In genomic region chr3:1792466-1792865, GRCh38 we compare ENCODE assay signal across 8 cellular contexts.
"Had no signal": no experiment of that assay in that cellular context is flagged by ENCODE, and none has a peak within 500 bp of the region (broad histone marks: within the 10 kb centered on the region; RNA-seq: fewer than 3 reads in every experiment).

No MANE protein-coding gene starts in this region.

- H3K4me3 ChIP-seq: GM12878 had no signal

- DNase-seq: GDM1, GF-D8 had no signal

- FAIRE-seq: G401.6, GM12878, GM12891, GM12892, GM18507, GM19239 had no signal

- ATAC-seq: GM12878 had no signal
